22 cellular contexts compared by ENCODE assay signal in the genomic region with DNA sequence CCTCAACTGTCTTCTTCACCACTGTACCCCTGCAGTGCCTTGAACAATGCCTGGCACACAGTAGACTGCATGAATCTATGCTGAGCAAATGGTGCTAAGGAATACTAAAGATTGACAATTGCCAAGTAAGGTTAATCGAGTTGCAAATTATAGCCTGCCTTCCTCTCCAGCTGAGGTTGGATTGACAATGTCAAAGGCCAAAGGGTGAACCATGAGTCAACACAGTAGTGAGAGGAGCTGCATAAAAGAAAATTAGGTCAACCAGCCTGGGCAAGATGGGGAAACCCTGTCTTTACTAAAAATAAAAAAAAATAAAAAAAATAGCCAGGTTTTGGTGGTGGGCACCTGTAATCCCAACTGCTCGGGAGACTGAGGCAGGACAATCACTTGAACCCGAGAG.
DNase-seq lines count a peak whose midpoint lies in the region; ATAC-seq, FAIRE-seq and TF ChIP-seq lines count a peak whose summit lies in the region.
"Had no signal": no experiment of that assay in that cellular context is flagged by ENCODE, and none has a peak within 500 bp of the region (broad histone marks: within the 10 kb centered on the region; RNA-seq: fewer than 3 reads in every experiment).

No MANE protein-coding gene starts in this region.

- FAIRE-seq in GM12878 (lab: Jason Lieb, UNC): no peak
- FAIRE-seq: GM12892, GM18507 had no signal

- TF ChIP-seq EP300 in GM12878 (IDR thresholded peaks at IDR 0.05; ENCODE audit: borderline replicate concordance in 1 of 2, control insufficient read depth in 1 of 2, low read depth in 2 of 2, low read length in 2 of 2): no peak

- no peaks in the 10 kb centered on the region for H3K9me3 Mint-ChIP-seq in nephron progenitor cell
- H3K9me3 Mint-ChIP-seq: CD4-positive, CD25-positive, alpha-beta regulatory T cell; CD8-positive, alpha-beta memory T cell; HFFc6 had no signal

- H3K36me3 ChIP-seq in GM12878 (ENCODE audit: control insufficient read depth in 2 of 2, insufficient read depth in 2 of 2, low read length in 1 of 2): no peaks in the 10 kb centered on the region; a peak in 1 of 4 replicates
- H3K36me3 ChIP-seq in body of pancreas (replicated peaks in 1 of 2; ENCODE audit: insufficient read depth in 1 of 2, low read depth in 2 of 2): peaks cover 0 to 7% of the 10 kb centered on the region in 2 donors

- TF ChIP-seq RAD21 in GM12878 (IDR thresholded peaks at IDR 0.05; ENCODE audit: insufficient read depth, low read depth, low read length): no peak

- H3K9ac ChIP-seq in GM12878 (ENCODE audit: control insufficient read depth, insufficient read depth, low read length): no peak overlapping the region

- in situ Hi-C loops in GM12878 (cut with MboI): no loop called here

- H4K20me1 ChIP-seq in GM12878 (ENCODE audit: control insufficient read depth, insufficient read depth): no peaks in the 10 kb centered on the region

- no peaks in the 10 kb centered on the region for H3K79me2 ChIP-seq in GM12878 (ENCODE audit: control insufficient read depth, insufficient read depth, low read length)

- H3K4me1 ChIP-seq in GM12878 (ENCODE audit: control insufficient read depth, insufficient read depth, low read length): no peaks in the 10 kb centered on the region
- no peaks in the 10 kb centered on the region for H3K4me1 ChIP-seq in body of pancreas

- H3K27me3 ChIP-seq in GM12878 (replicated peaks in 1 of 2; ENCODE audit: control insufficient read depth in 2 of 2, insufficient read depth in 2 of 2, low read length in 1 of 2): no peaks in the 10 kb centered on the region
- no peaks in the 10 kb centered on the region for H3K27me3 ChIP-seq in body of pancreas
- H3K27me3 ChIP-seq: BE2C had no signal

- H3K4me3 Mint-ChIP-seq in nephron progenitor cell: no peak overlapping the region
- H3K4me3 Mint-ChIP-seq: CD4-positive, CD25-positive, alpha-beta regulatory T cell; CD8-positive, alpha-beta memory T cell; HFFc6 had no signal

- peaks cover 2% of the 10 kb centered on the region for H3K4me1 Mint-ChIP-seq in nephron progenitor cell
- H3K4me1 Mint-ChIP-seq: CD4-positive, CD25-positive, alpha-beta regulatory T cell; CD8-positive, alpha-beta memory T cell had no signal

- BruUV-seq in GM12878 (replicated peaks; lab: Mats Ljungman, UMichigan): no TSS peak

- SMC1A ChIA-PET in GM12878 (lab: Charles Lee; ENCODE audit: uncharacterized antibody, unreplicated experiment): no interaction called here

- RAD21 ChIA-PET in GM12878 (lab: Charles Lee; ENCODE audit: unreplicated experiment): no interaction called here

- H3K27ac ChIP-seq in GM12878 (ENCODE audit: control insufficient read depth, insufficient read depth) (no peak overlapping the region), body of pancreas (no peak overlapping the region)

- TF ChIP-seq POLR2A in GM12878 (IDR thresholded peaks at IDR 0.05; ENCODE audit: low read depth, low read length): no peak
- no peak for TF ChIP-seq POLR2A in body of pancreas (IDR thresholded peaks at IDR 0.05)

- peak; percentile 56 for ATAC-seq in GM18520 (IDR thresholded peaks at IDR 0.05; ENCODE audit: unreplicated experiment)
- ATAC-seq in GM12878: no peak
- ATAC-seq in body of pancreas: no peak
- ATAC-seq in GM19324 (IDR thresholded peaks at IDR 0.05; ENCODE audit: low FRiP score, unreplicated experiment): no peak
- ATAC-seq: HCT116 had no signal

- H3K27me3 Mint-ChIP-seq in nephron progenitor cell (ENCODE audit: low read depth, poor library complexity): no peaks in the 10 kb centered on the region
- H3K27me3 Mint-ChIP-seq: CD4-positive, CD25-positive, alpha-beta regulatory T cell; CD8-positive, alpha-beta memory T cell had no signal

- H3K9me3 ChIP-seq in GM12878 (replicated peaks; ENCODE audit: control insufficient read depth, insufficient read depth, low read length) (no peaks in the 10 kb centered on the region), body of pancreas (no peaks in the 10 kb centered on the region)
- H3K9me3 ChIP-seq: BE2C had no signal

- CTCF ChIA-PET in GM12878 (lab: Yijun Ruan, JAX): no interaction called here
- CTCF ChIA-PET in GM10248 (lab: Yijun Ruan, JAX): interaction anchor here (1.4 kb wide), 1 partner anchor 13 kb away, joined by 4 read pairs; no protein-coding TSS in a partner anchor

- no peak overlapping the region for H2AFZ ChIP-seq in GM12878 (ENCODE audit: control insufficient read depth, low read depth, low read length)

- H3K4me2 ChIP-seq in GM12878 (ENCODE audit: control insufficient read depth, insufficient read depth): no peak overlapping the region

- no peak overlapping the region for H3K4me3 ChIP-seq in GM12878
- H3K4me3 ChIP-seq in body of pancreas: no peak overlapping the region

- DNase-seq in GM12878 (ENCODE audit: low read depth, low spot score) (no peak), nephron progenitor cell (no peak), GM10248 (ENCODE audit: extremely low spot score) (no peak), body of pancreas (no peak)
- DNase-seq: ACHN; BE2C; C1 segment of cervical spinal cord; CD4-positive, CD25-positive, alpha-beta regulatory T cell; CD8-positive, alpha-beta memory T cell; COR-L47; DMS 273 treated with DMSO at 0.1 percent for 48 hours; DMS53; DND-41; EL; GOT3; H7; HFFc6 had no signal

- TF ChIP-seq CTCF in GM12878 (IDR thresholded peaks at IDR 0.05 in 2 of 3, conservative IDR thresholded peaks at IDR 0.05 in 1 of 3; ENCODE audit: control insufficient read depth in 2 of 3, extremely low read depth in 1 of 3, insufficient read depth in 1 of 3, low read depth in 3 of 3, low read length in 3 of 3) (no peak), nephron progenitor cell (IDR thresholded peaks at IDR 0.05) (no peak), GM10248 (IDR thresholded peaks at IDR 0.05; ENCODE audit: control extremely low read depth, extremely low read depth, low read depth, missing control alignments) (no peak), body of pancreas (IDR thresholded peaks at IDR 0.05) (no peak)

- intact Hi-C loops in GM12878 (cut with micrococcal nuclease; ENCODE audit: unreplicated experiment) (no loop called here), body of pancreas (cut with DNase I) (no loop called here)

- WGBS in GM12878 (ENCODE audit: insufficient coverage, insufficient replicate concordance, low lambda C conversion rate, missing lambda C conversion rate): 78% methylated on average over 3 of the region's 3 CpGs
- WGBS in body of pancreas, 2 donors: 52 to 89% methylated on average over 3 of the region's 3 CpGs

- H3K27ac Mint-ChIP-seq in nephron progenitor cell: peak overlapping the region; percentile 64
- H3K27ac Mint-ChIP-seq: CD4-positive, CD25-positive, alpha-beta regulatory T cell; CD8-positive, alpha-beta memory T cell; HFFc6 had no signal

- H3K36me3 Mint-ChIP-seq in nephron progenitor cell (ENCODE audit: low read depth): peaks cover 78% of the 10 kb centered on the region

- POLR2A ChIA-PET in GM12878 (lab: Charles Lee) (no interaction called here), GM10248 (lab: Yijun Ruan, JAX) (no interaction called here)

TF ChIP-seq in GM12878, 131 proteins besides CTCF, POLR2A, EP300 and RAD21 (continues in another document):
- TF ChIP-seq USF2 (IDR thresholded peaks at IDR 0.05; ENCODE audit: borderline replicate concordance, low read depth, low read length): no peak
- no peak for TF ChIP-seq ZNF217 (IDR thresholded peaks at IDR 0.05)
- TF ChIP-seq E2F8 (IDR thresholded peaks at IDR 0.05; ENCODE audit: low read depth, partially characterized antibody): no peak
- TF ChIP-seq NR2C1 (IDR thresholded peaks at IDR 0.05): peak; percentile 29; the same call in 1 of the 2 replicates
- TF ChIP-seq, protein P1, sequence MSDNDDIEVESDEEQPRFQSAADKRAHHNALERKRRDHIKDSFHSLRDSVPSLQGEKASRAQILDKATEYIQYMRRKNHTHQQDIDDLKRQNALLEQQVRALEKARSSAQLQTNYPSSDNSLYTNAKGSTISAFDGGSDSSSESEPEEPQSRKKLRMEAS (IDR thresholded peaks at IDR 0.05; ENCODE audit: low read depth, low read length): no peak
- TF ChIP-seq RCOR1 (conservative IDR thresholded peaks at IDR 0.05; ENCODE audit: low read depth, low read length): no peak
- no peak for TF ChIP-seq GATAD2B (conservative IDR thresholded peaks at IDR 0.05; ENCODE audit: low read depth)
